12 cellular contexts compared by ENCODE assay signal in genomic region chr9:17082343-17082742, GRCh38. TPM values are rescaled to one million over a fixed set of nuclear protein-coding genes. Genes with fewer than 3 reads are reported as not detected.
DNase-seq lines count a peak whose midpoint lies in the region; ATAC-seq and TF ChIP-seq lines count a peak whose summit lies in the region.
"Had no signal": no experiment of that assay in that cellular context is flagged by ENCODE, and none has a peak within 500 bp of the region (broad histone marks: within the 10 kb centered on the region; RNA-seq: fewer than 3 reads in every experiment).

No MANE protein-coding gene starts in this region.

- H3K9me3 Mint-ChIP-seq in chondrocyte (ENCODE audit: low read depth), result no peaks in the 10 kb centered on the region
- H3K9me3 Mint-ChIP-seq: T-helper 1 cell treated with Interleukin-12 subunit alpha and Interleukin-12 subunit beta and Interleukin-4 antibody, amounts not matched to agents 30 μg/mL and 1 μg/mL, for 36 hours had no signal

- TF ChIP-seq CTCF in AG04449 (IDR thresholded peaks at IDR 0.05; ENCODE audit: insufficient read depth, low read length, missing control alignments) (peak; percentile 19), chondrocyte (IDR thresholded peaks at IDR 0.05) (peak; percentile 38)

- no peak overlapping the region for H3K14ac ChIP-seq in mesenchymal stem cell (ENCODE audit: low read length in 2 of 2)

- no peaks in the 10 kb centered on the region for H3K27me3 ChIP-seq in mesenchymal stem cell (ENCODE audit: control insufficient read depth in 1 of 2, insufficient read depth in 1 of 2, low read length in 2 of 2)

- CTCF ChIA-PET in AG04449 (lab: Yijun Ruan, JAX), result interaction anchor here (0.9 to 1.8 kb wide), 2 partner anchors 15 to 19 kb away, joined by 3 to 6 read pairs; no protein-coding TSS in a partner anchor
- CTCF ChIA-PET in HEK293T (lab: Yijun Ruan, JAX), result no interaction called here

- 27% methylated on average over 3 of the region's 5 CpGs for WGBS in mesenchymal stem cell

- H3K27ac Mint-ChIP-seq in chondrocyte (ENCODE audit: unreplicated experiment), result no peak overlapping the region
- H3K27ac Mint-ChIP-seq: immature natural killer cell; T-helper 1 cell treated with Interleukin-12 subunit alpha and Interleukin-12 subunit beta and Interleukin-4 antibody, amounts not matched to agents 30 μg/mL and 1 μg/mL, for 36 hours had no signal

- H2BK12ac ChIP-seq in mesenchymal stem cell (ENCODE audit: low read length in 2 of 2), result no peak overlapping the region

- no peak overlapping the region for H4K91ac ChIP-seq in mesenchymal stem cell (ENCODE audit: low read length)

- no peak overlapping the region for H2BK15ac ChIP-seq in mesenchymal stem cell (ENCODE audit: low read depth, poor library complexity, severe bottlenecking)

- H3K79me1 ChIP-seq in mesenchymal stem cell (replicated peaks; ENCODE audit: low read length, poor library complexity, severe bottlenecking), result no peaks in the 10 kb centered on the region

- H3K4me3 ChIP-seq in AG04449 (ENCODE audit: low read depth, low read length) (no peak overlapping the region), mesenchymal stem cell (ENCODE audit: insufficient read depth in 1 of 2, low read depth in 1 of 2, low read length in 2 of 2) (no peak overlapping the region)

- H2AK5ac ChIP-seq in mesenchymal stem cell (ENCODE audit: low read length, severe bottlenecking), result no peak overlapping the region

- H3K9ac ChIP-seq in mesenchymal stem cell (ENCODE audit: low read length), result peak overlapping the region; percentile 5

- peaks cover 6% of the 10 kb centered on the region for H3K4me1 Mint-ChIP-seq in chondrocyte (ENCODE audit: low read depth)
- H3K4me1 Mint-ChIP-seq: immature natural killer cell had no signal

- no peak overlapping the region for H2BK120ac ChIP-seq in mesenchymal stem cell (ENCODE audit: low read depth, low read length)

- H2BK5ac ChIP-seq in mesenchymal stem cell (ENCODE audit: low read depth, low read length, poor library complexity, severe bottlenecking), result no peak overlapping the region

- POLR2A ChIA-PET in AG04449 (lab: Yijun Ruan, JAX), result no interaction called here
- POLR2A ChIA-PET in HEK293T (lab: Yijun Ruan, JAX), result no interaction called here

- H3K36me3 ChIP-seq in mesenchymal stem cell (ENCODE audit: control insufficient read depth in 1 of 2, insufficient read depth in 2 of 2, low read depth in 1 of 2, low read length in 2 of 2), result no peaks in the 10 kb centered on the region

- H3K27me3 Mint-ChIP-seq in chondrocyte (ENCODE audit: low read depth), result no peaks in the 10 kb centered on the region

- H3K4me3 Mint-ChIP-seq in chondrocyte (ENCODE audit: unreplicated experiment), result no peak overlapping the region
- H3K4me3 Mint-ChIP-seq: immature natural killer cell; T-helper 1 cell treated with Interleukin-12 subunit alpha and Interleukin-12 subunit beta and Interleukin-4 antibody, amounts not matched to agents 30 μg/mL and 1 μg/mL, for 36 hours had no signal

- H3K4me2 ChIP-seq in mesenchymal stem cell (ENCODE audit: low read length, poor library complexity, severe bottlenecking), result no peak overlapping the region

- DNase-seq in AG04449 (ENCODE audit: low read depth, low spot score), result no peak
- DNase-seq in HEK293T (ENCODE audit: extremely low spot score), result peak; percentile 27
- no peak for DNase-seq in chondrocyte (ENCODE audit: low spot score)
- peak; percentile 30 for DNase-seq in mesenchymal stem cell
- no peak for DNase-seq in GM19238 (ENCODE audit: insufficient read length, low spot score)
- no peak for DNase-seq in COR-L47 (lab: John Stamatoyannopoulos, UW)
- DNase-seq: immature natural killer cell; NCI-H446; stimulated activated CD8-positive, alpha-beta memory T cell treated with anti-CD3 and anti-CD28 coated beads, Interleukin-4, amount 100 ng/mL, for 48 hours had no signal

- no peaks in the 10 kb centered on the region for H3K9me3 ChIP-seq in mesenchymal stem cell (ENCODE audit: control insufficient read depth, low read length)

- ATAC-seq in GM18511 (IDR thresholded peaks at IDR 0.05; ENCODE audit: unreplicated experiment), result no peak
- no peak for ATAC-seq in GM18909 (IDR thresholded peaks at IDR 0.05; ENCODE audit: poor library complexity, unreplicated experiment)

- no peak overlapping the region for H4K8ac ChIP-seq in mesenchymal stem cell (ENCODE audit: low read length)

- H3K36me3 Mint-ChIP-seq in chondrocyte (ENCODE audit: low read depth), result no peaks in the 10 kb centered on the region
- H3K36me3 Mint-ChIP-seq: immature natural killer cell had no signal

- H3K27ac ChIP-seq in mesenchymal stem cell (ENCODE audit: low read length, poor library complexity, severe bottlenecking), result peak overlapping the region; percentile 14

- no peak overlapping the region for H3K4ac ChIP-seq in mesenchymal stem cell (ENCODE audit: low read depth in 1 of 2, low read length in 2 of 2)

- no peak overlapping the region for H3K18ac ChIP-seq in mesenchymal stem cell (ENCODE audit: low read depth in 1 of 2, low read length in 2 of 2)

- no peak overlapping the region for H3K23ac ChIP-seq in mesenchymal stem cell (ENCODE audit: low read length in 2 of 2)

- no peaks in the 10 kb centered on the region for H3K4me1 ChIP-seq in mesenchymal stem cell (ENCODE audit: control insufficient read depth, insufficient read depth, low read depth, low read length)

- H2AFZ ChIP-seq in mesenchymal stem cell (ENCODE audit: low read depth, low read length), result peak overlapping the region; percentile 51

TF ChIP-seq in HEK293T, 16 proteins besides CTCF, POLR2A, EP300 and RAD21:
- no peak for TF ChIP-seq HDGF (IDR thresholded peaks at IDR 0.05; ENCODE audit: borderline replicate concordance)
- no peak for TF ChIP-seq ZNF384 (IDR thresholded peaks at IDR 0.05)
- no peak for TF ChIP-seq TARDBP (IDR thresholded peaks at IDR 0.05)
- no peak for TF ChIP-seq SUZ12 (IDR thresholded peaks at IDR 0.05)
- no peak for TF ChIP-seq SP1 (IDR thresholded peaks at IDR 0.05)
- TF ChIP-seq FOXA1 (IDR thresholded peaks at IDR 0.05), result no peak
- TF ChIP-seq FOXM1 (IDR thresholded peaks at IDR 0.05; ENCODE audit: borderline replicate concordance), result no peak
- TF ChIP-seq NFRKB (IDR thresholded peaks at IDR 0.05), result no peak

RNA-seq across cellular contexts. Expression of gene CNTLN, which starts 52.5 kb away (rescaled TPM):
- total RNA-seq in chondrocyte, result 7.6 to 10.9 TPM (median 7.8 TPM) in 3 replicates
- 5.9 TPM for polyA plus RNA-seq in mesenchymal stem cell (2013, experiment 1 of 2)
- polyA plus RNA-seq in mesenchymal stem cell (2013, experiment 2 of 2), result 5.5 TPM

Comparison
In these comparisons a context has a peak if more than half of its experiments do, and no peak if none do; other contexts are left out.
1. DNase-seq: peak in HEK293T (single experiment) and mesenchymal stem cell (single experiment); none in AG04449 (single experiment), chondrocyte (single experiment), GM19238 (single experiment) and COR-L47 (single experiment).